6 cellular contexts compared by ENCODE assay signal in genomic region chr12:126797525-126797924, GRCh38.
"Had no signal": no experiment of that assay in that cellular context is flagged by ENCODE, and none has a peak within 500 bp of the region (broad histone marks: within the 10 kb centered on the region; RNA-seq: fewer than 3 reads in every experiment).

No MANE protein-coding gene starts in this region.

- H3K27ac Mint-ChIP-seq: IgD-negative memory B cell had no signal

- H3K4me1 Mint-ChIP-seq: IgD-negative memory B cell had no signal

- H3K27me3 Mint-ChIP-seq: IgD-negative memory B cell had no signal

- H3K9me3 Mint-ChIP-seq: IgD-negative memory B cell had no signal

- H3K27ac ChIP-seq: HL-60 had no signal

- H3K36me3 Mint-ChIP-seq: IgD-negative memory B cell had no signal

- FAIRE-seq: HTR-8/SVneo had no signal

- DNase-seq: IMR-90, KBM-7, KG1 had no signal

- H3K4me3 Mint-ChIP-seq: IgD-negative memory B cell had no signal
